In the genomic region with DNA sequence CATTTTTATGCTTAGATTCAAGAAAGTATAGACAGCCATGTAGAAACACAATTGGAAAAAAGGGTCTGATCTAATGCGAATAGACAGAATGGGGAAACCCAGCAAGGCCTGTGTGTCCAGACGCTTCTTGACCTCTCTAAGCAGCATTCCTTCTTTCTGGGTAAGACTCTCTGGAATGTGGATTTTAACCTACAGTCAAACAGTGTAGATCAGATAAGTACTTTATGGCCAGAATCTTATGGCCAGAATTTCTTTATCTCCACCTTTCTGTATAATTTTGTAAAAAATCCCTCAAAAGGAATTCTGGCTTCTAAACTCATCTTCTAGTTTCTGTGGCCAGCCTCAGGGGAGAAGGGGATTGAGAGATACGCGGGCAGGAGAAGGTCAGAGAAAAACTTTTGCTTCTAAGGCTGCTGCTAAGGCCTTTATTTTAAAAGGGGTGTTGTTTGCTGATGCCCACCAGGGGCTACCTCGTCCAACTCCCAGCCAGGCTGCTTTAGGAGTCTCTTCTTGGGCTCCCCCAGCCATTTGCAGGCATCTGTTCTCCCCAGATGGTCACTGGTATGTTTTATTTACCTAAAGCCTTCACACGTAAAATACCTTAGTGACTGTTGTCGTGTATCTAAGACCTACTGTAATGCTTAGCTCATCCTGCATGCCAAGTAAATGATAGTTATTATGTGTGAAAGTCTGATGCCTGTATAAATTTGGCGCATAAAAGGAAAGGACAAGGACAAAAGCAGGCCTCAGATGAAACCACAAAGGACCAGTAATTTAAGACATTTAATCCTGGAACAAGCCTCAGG, we compare ENCODE assay signal across 11 cellular contexts.
DNase-seq lines count a peak whose midpoint lies in the region; ATAC-seq and TF ChIP-seq lines count a peak whose summit lies in the region.
"Had no signal": no experiment of that assay in that cellular context is flagged by ENCODE, and none has a peak within 500 bp of the region (broad histone marks: within the 10 kb centered on the region; RNA-seq: fewer than 3 reads in every experiment).

No MANE protein-coding gene starts in this region.

- TF ChIP-seq CTCF in Calu3 (IDR thresholded peaks at IDR 0.05; ENCODE audit: unreplicated experiment) (no peak), chondrocyte (IDR thresholded peaks at IDR 0.05) (peak; percentile 61), nephron progenitor cell (IDR thresholded peaks at IDR 0.05) (no peak)
- TF ChIP-seq CTCF in activated CD8-positive, alpha-beta T cell treated with anti-CD3 and anti-CD28 coated beads for 36 hours (IDR thresholded peaks at IDR 0.05): no peak

- H3K4me1 Mint-ChIP-seq in Calu3 (ENCODE audit: low read depth, unreplicated experiment): peaks cover 42% of the 10 kb centered on the region
- peaks cover 47% of the 10 kb centered on the region for H3K4me1 Mint-ChIP-seq in chondrocyte (ENCODE audit: low read depth)
- H3K4me1 Mint-ChIP-seq in nephron progenitor cell: peaks cover 44% of the 10 kb centered on the region
- H3K4me1 Mint-ChIP-seq in activated CD8-positive, alpha-beta T cell treated with anti-CD3 and anti-CD28 coated beads for 36 hours (ENCODE audit: low read depth): no peaks in the 10 kb centered on the region

- POLR2A ChIA-PET in activated CD8-positive, alpha-beta T cell treated with anti-CD3 and anti-CD28 coated beads for 36 hours (lab: Charles Lee): no interaction called here

- ATAC-seq in GM18519 (IDR thresholded peaks at IDR 0.05; ENCODE audit: low FRiP score, unreplicated experiment) (no peak), GM21381 (IDR thresholded peaks at IDR 0.05; ENCODE audit: unreplicated experiment) (no peak)
- no peak for ATAC-seq in activated CD8-positive, alpha-beta T cell treated with anti-CD3 and anti-CD28 coated beads for 36 hours
- ATAC-seq: activated naive CD4-positive, alpha-beta T cell treated with anti-CD3 and anti-CD28 coated beads, Interleukin-2, amount 50 U/mL, for 72 hours; K562; T-cell had no signal

- H3K36me3 Mint-ChIP-seq in Calu3 (ENCODE audit: insufficient read depth, unreplicated experiment) (no peaks in the 10 kb centered on the region), chondrocyte (ENCODE audit: low read depth) (no peaks in the 10 kb centered on the region), nephron progenitor cell (ENCODE audit: low read depth) (peaks cover 36% of the 10 kb centered on the region)
- H3K36me3 Mint-ChIP-seq in activated CD8-positive, alpha-beta T cell treated with anti-CD3 and anti-CD28 coated beads for 36 hours (ENCODE audit: low read depth): peaks cover 16% of the 10 kb centered on the region

- no TSS peak for BruUV-seq in Calu3 (replicated peaks; lab: Mats Ljungman, UMichigan)

- H3K27me3 Mint-ChIP-seq in Calu3 (ENCODE audit: unreplicated experiment): no peaks in the 10 kb centered on the region
- H3K27me3 Mint-ChIP-seq in chondrocyte (ENCODE audit: low read depth): no peaks in the 10 kb centered on the region
- H3K27me3 Mint-ChIP-seq in nephron progenitor cell (ENCODE audit: low read depth, poor library complexity): no peaks in the 10 kb centered on the region
- no peaks in the 10 kb centered on the region for H3K27me3 Mint-ChIP-seq in activated CD8-positive, alpha-beta T cell treated with anti-CD3 and anti-CD28 coated beads for 36 hours
- H3K27me3 Mint-ChIP-seq: T-cell had no signal

- CTCF ChIA-PET in Calu3 (lab: Charles Lee): no interaction called here
- CTCF ChIA-PET in activated CD8-positive, alpha-beta T cell treated with anti-CD3 and anti-CD28 coated beads for 36 hours (lab: Charles Lee): no interaction called here

- H3K4me3 Mint-ChIP-seq in Calu3 (ENCODE audit: low read depth, unreplicated experiment) (peak overlapping the region; percentile 19), chondrocyte (ENCODE audit: unreplicated experiment) (no peak overlapping the region), nephron progenitor cell (no peak overlapping the region)
- no peak overlapping the region for H3K4me3 Mint-ChIP-seq in activated CD8-positive, alpha-beta T cell treated with anti-CD3 and anti-CD28 coated beads for 36 hours
- H3K4me3 Mint-ChIP-seq: T-cell had no signal

- DNase-seq in Calu3: peak; percentile 4
- peak; percentile 74 to 84 for DNase-seq in NCI-H1930 (lab: John Stamatoyannopoulos, UW)
- DNase-seq in chondrocyte (ENCODE audit: low spot score): no peak
- peak; percentile 12 for DNase-seq in nephron progenitor cell
- no peak for DNase-seq in activated CD8-positive, alpha-beta T cell treated with anti-CD3 and anti-CD28 coated beads for 36 hours
- DNase-seq in activated CD4-positive, alpha-beta T cell treated with anti-CD3 and anti-CD28 coated beads, Interleukin-2, amount 50 U/mL, for 1 hour: no peak
- DNase-seq: T-cell had no signal

- peaks cover 3% of the 10 kb centered on the region for H3K9me3 Mint-ChIP-seq in Calu3 (ENCODE audit: low read depth, unreplicated experiment)
- no peaks in the 10 kb centered on the region for H3K9me3 Mint-ChIP-seq in chondrocyte (ENCODE audit: low read depth)
- H3K9me3 Mint-ChIP-seq in nephron progenitor cell: no peaks in the 10 kb centered on the region
- no peaks in the 10 kb centered on the region for H3K9me3 Mint-ChIP-seq in activated CD8-positive, alpha-beta T cell treated with anti-CD3 and anti-CD28 coated beads for 36 hours

- intact Hi-C loops in Calu3 (cut with micrococcal nuclease; ENCODE audit: unreplicated experiment): loop anchor here (5.0 kb wide), 1 partner anchor 93 kb away; no protein-coding TSS in a partner anchor
- intact Hi-C loops in activated CD8-positive, alpha-beta T cell treated with anti-CD3 and anti-CD28 coated beads for 36 hours (cut with micrococcal nuclease): no loop called here

- H3K27ac Mint-ChIP-seq in Calu3 (ENCODE audit: unreplicated experiment) (peak overlapping the region; percentile 73), chondrocyte (ENCODE audit: unreplicated experiment) (peak overlapping the region; percentile 90), nephron progenitor cell (peak overlapping the region; percentile 90)
- H3K27ac Mint-ChIP-seq in activated CD8-positive, alpha-beta T cell treated with anti-CD3 and anti-CD28 coated beads for 36 hours: no peak overlapping the region
- H3K27ac Mint-ChIP-seq: activated naive CD4-positive, alpha-beta T cell treated with anti-CD3 and anti-CD28 coated beads, Interleukin-2, amount 50 U/mL, for 72 hours; T-cell had no signal

Comparison
In these comparisons a context has a peak if more than half of its experiments do, and no peak if none do; other contexts are left out.
1. DNase-seq: peak in Calu3 (single experiment), NCI-H1930 (2 of 2) and nephron progenitor cell (single experiment); none in chondrocyte (single experiment), activated CD8-positive, alpha-beta T cell treated with anti-CD3 and anti-CD28 coated beads for 36 hours (single experiment) and activated CD4-positive, alpha-beta T cell treated with anti-CD3 and anti-CD28 coated beads, Interleukin-2, amount 50 U/mL, for 1 hour (single experiment).